13 cellular contexts compared by ENCODE assay signal in the genomic region with DNA sequence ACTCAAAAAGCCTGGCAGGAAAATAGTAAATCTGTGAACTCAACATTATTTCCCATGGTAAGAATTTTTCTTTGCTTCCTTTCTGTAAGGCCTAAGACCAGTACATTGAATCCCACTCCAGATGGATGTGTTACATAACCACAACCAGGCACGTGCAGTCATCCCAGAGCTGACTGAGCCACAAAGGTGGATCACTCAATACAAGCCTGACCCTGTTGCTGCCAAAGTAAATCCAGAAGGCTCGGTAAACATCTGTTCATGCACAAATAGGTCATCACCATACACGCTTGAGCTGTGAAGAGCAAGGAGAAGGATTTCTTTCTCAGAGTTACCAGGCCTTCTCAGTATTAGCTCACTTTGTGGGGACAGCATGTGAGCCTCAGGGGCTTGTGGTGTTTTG.
DNase-seq lines count a peak whose midpoint lies in the region; ATAC-seq lines count a peak whose summit lies in the region.
"Had no signal": no experiment of that assay in that cellular context is flagged by ENCODE, and none has a peak within 500 bp of the region (broad histone marks: within the 10 kb centered on the region; RNA-seq: fewer than 3 reads in every experiment).

No MANE protein-coding gene starts in this region.

- DNase-seq in NCI-H82 (lab: John Stamatoyannopoulos, UW) (peak; percentile 48), NCI-H82 treated with DMSO at 0.1 percent for 48 hours (lab: John Stamatoyannopoulos, UW; ENCODE audit: unreplicated experiment) (no peak), NCI-H1694 treated with DMSO at 0.1 percent for 48 hours (lab: John Stamatoyannopoulos, UW) (peak; percentile 87), NCI-H510A (lab: John Stamatoyannopoulos, UW) (peak; percentile 24), sciatic nerve (ENCODE audit: low spot score) (no peak), left colon (no peak)
- DNase-seq: EL, KG1, NCI-H1105, Peyer's patch, Right ventricle myocardium superior had no signal

- intact Hi-C loops in sciatic nerve (cut with DNase I) (no loop called here), left colon (cut with DNase I, micrococcal nuclease) (no loop called here)

- ATAC-seq in sciatic nerve (peak; percentile 60), left colon (no peak), GM18867 (IDR thresholded peaks at IDR 0.05; ENCODE audit: unreplicated experiment) (no peak), GM21528 (IDR thresholded peaks at IDR 0.05; ENCODE audit: low FRiP score, unreplicated experiment) (no peak)

Comparison
In these comparisons a context has a peak if more than half of its experiments do, and no peak if none do; other contexts are left out.
1. DNase-seq: peak in NCI-H82 (single experiment), NCI-H1694 treated with DMSO at 0.1 percent for 48 hours (single experiment) and NCI-H510A (single experiment); none in NCI-H82 treated with DMSO at 0.1 percent for 48 hours (single experiment), sciatic nerve (single experiment) and left colon (0 of 2).